ENCODE assay signal across 17 cellular contexts in genomic region chr22:38325575-38325974, GRCh38. TPM values are rescaled to one million over a fixed set of nuclear protein-coding genes. Genes with fewer than 3 reads are reported as not detected.
DNase-seq lines count a peak whose midpoint lies in the region; ATAC-seq and TF ChIP-seq lines count a peak whose summit lies in the region.
"Had no signal": no experiment of that assay in that cellular context is flagged by ENCODE, and none has a peak within 500 bp of the region (broad histone marks: within the 10 kb centered on the region; RNA-seq: fewer than 3 reads in every experiment).

No MANE protein-coding gene starts in this region.

- POLR2A ChIA-PET in RWPE1 (lab: Yijun Ruan, JAX; ENCODE audit: low non-redundant PET): no interaction called here

- DNase-seq in H7: peak; percentile 83
- DNase-seq in RWPE1 (ENCODE audit: low spot score): no peak
- DNase-seq in iPS DF 6.9 (ENCODE audit: low read depth, low spot score): peak; percentile 75
- DNase-seq in neuronal stem cell (ENCODE audit: low spot score): no peak
- no peak for DNase-seq in HPDE6-E6E7 (ENCODE audit: extremely low spot score)
- DNase-seq: CD8-positive, alpha-beta memory T cell; KBM-7; NCI-H1417 treated with DMSO at 0.1 percent for 48 hours; NCI-H1930; NCI-H345; NCI-H526; PC-9; SJCRH30 had no signal

- H3K4ac ChIP-seq in neuronal stem cell (ENCODE audit: low read length): no peak overlapping the region

- CTCF ChIA-PET in RWPE1 (lab: Yijun Ruan, JAX): interaction anchor here (0.6 kb wide), 1 partner anchor 19 kb away, joined by 4 read pairs; no protein-coding TSS in a partner anchor

- H3K4me2 ChIP-seq in neuronal stem cell (ENCODE audit: insufficient read depth, low read length, poor library complexity, severe bottlenecking): no peak overlapping the region
- H3K4me2 ChIP-seq: A549, PC-9 had no signal

- H2BK120ac ChIP-seq in neuronal stem cell (ENCODE audit: low read depth, low read length): no peak overlapping the region

- H3K9ac ChIP-seq in neuronal stem cell (ENCODE audit: low read depth, low read length, poor library complexity): no peak overlapping the region

- TF ChIP-seq CTCF in RWPE1 (conservative IDR thresholded peaks at IDR 0.05; ENCODE audit: low read depth): no peak

- H4K8ac ChIP-seq in neuronal stem cell (ENCODE audit: low read depth, low read length): no peak overlapping the region

- no peaks in the 10 kb centered on the region for H3K79me1 ChIP-seq in neuronal stem cell (ENCODE audit: low read depth, low read length)

- peak overlapping the region; percentile 65 for H3K18ac ChIP-seq in neuronal stem cell (ENCODE audit: low read length)

- no peaks in the 10 kb centered on the region for H3K9me3 ChIP-seq in iPS DF 6.9 (ENCODE audit: control insufficient read depth, insufficient read depth, low read length)
- no peaks in the 10 kb centered on the region for H3K9me3 ChIP-seq in neuronal stem cell (replicated peaks in 1 of 2; ENCODE audit: control insufficient read depth in 2 of 2, insufficient read depth in 1 of 2, low read depth in 1 of 2, low read length in 2 of 2)
- H3K9me3 ChIP-seq: A549, SJCRH30 had no signal

- H2AK5ac ChIP-seq in neuronal stem cell (ENCODE audit: low read depth, low read length): no peak overlapping the region

- ATAC-seq in GM19397 (IDR thresholded peaks at IDR 0.05; ENCODE audit: unreplicated experiment) (no peak), GM19467 (IDR thresholded peaks at IDR 0.05; ENCODE audit: unreplicated experiment) (no peak)
- ATAC-seq: A549, HCT116 had no signal

- no CpG with 5 or more reads among the region's 6 CpGs for WGBS in iPS DF 6.9 (ENCODE audit: insufficient coverage, insufficient read length)
- WGBS in neuronal stem cell (ENCODE audit: extremely low coverage in 2 of 2, insufficient read length in 2 of 2, insufficient replicate concordance in 1 of 2), 2 donors: no CpG with 5 or more reads among the region's 6 CpGs

- peak overlapping the region; percentile 48 for H3K23ac ChIP-seq in neuronal stem cell (ENCODE audit: low read depth, low read length, poor library complexity)

- H2BK5ac ChIP-seq in neuronal stem cell (ENCODE audit: low read length): no peak overlapping the region

- H3K27ac ChIP-seq in RWPE1 (peak overlapping the region; percentile 93), iPS DF 6.9 (ENCODE audit: low read length) (peak overlapping the region; percentile 77), neuronal stem cell (replicated peaks; ENCODE audit: low read length) (no peak overlapping the region)
- H3K27ac ChIP-seq: A549, PC-9, SJCRH30 had no signal

- H4K91ac ChIP-seq in neuronal stem cell (ENCODE audit: low read depth, low read length, poor library complexity): no peak overlapping the region

- H3K4me1 ChIP-seq in iPS DF 6.9 (ENCODE audit: control insufficient read depth, insufficient read depth, low read length) (peaks cover 14% of the 10 kb centered on the region), neuronal stem cell (ENCODE audit: control insufficient read depth in 2 of 2, insufficient read depth in 1 of 2, low read depth in 1 of 2, low read length in 2 of 2) (no peaks in the 10 kb centered on the region)
- H3K4me1 ChIP-seq: A549, SJCRH30 had no signal

- H3K14ac ChIP-seq in neuronal stem cell (ENCODE audit: low read length): no peak overlapping the region

- no peak overlapping the region for H2AFZ ChIP-seq in neuronal stem cell (ENCODE audit: low read length)
- H2AFZ ChIP-seq: PC-9 had no signal

- no peak overlapping the region for H2BK12ac ChIP-seq in neuronal stem cell (ENCODE audit: low read length)

- H3K27me3 ChIP-seq in H7 (ENCODE audit: control insufficient read depth, insufficient read depth, low read length) (no peaks in the 10 kb centered on the region), iPS DF 6.9 (ENCODE audit: control insufficient read depth, insufficient read depth, low read length) (no peaks in the 10 kb centered on the region), neuronal stem cell (ENCODE audit: control insufficient read depth in 3 of 3, insufficient read depth in 3 of 3, low read depth in 1 of 3, low read length in 3 of 3) (no peaks in the 10 kb centered on the region)

- no peak overlapping the region for H2BK15ac ChIP-seq in neuronal stem cell (ENCODE audit: low read length)

- H3K36me3 ChIP-seq in H7 (replicated peaks; ENCODE audit: control insufficient read depth, insufficient read depth, low read length) (peaks cover 4% of the 10 kb centered on the region), iPS DF 6.9 (ENCODE audit: control insufficient read depth, insufficient read depth, low read length) (no peaks in the 10 kb centered on the region; the same call in 1 of the 2 replicates), neuronal stem cell (replicated peaks in 1 of 2; ENCODE audit: control insufficient read depth in 2 of 2, insufficient read depth in 2 of 2, low read length in 2 of 2) (no peaks in the 10 kb centered on the region)
- H3K36me3 ChIP-seq: SJCRH30 had no signal

- H3K4me3 ChIP-seq in H7 (ENCODE audit: insufficient read depth, low read depth, low read length): no peak overlapping the region
- H3K4me3 ChIP-seq in iPS DF 6.9 (ENCODE audit: low read length): no peak overlapping the region
- no peak overlapping the region for H3K4me3 ChIP-seq in neuronal stem cell (ENCODE audit: low read length in 2 of 2)
- H3K4me3 ChIP-seq: A549, PC-9, SJCRH30 had no signal

RNA-seq across cellular contexts. Expression of gene CSNK1E, which starts 8.3 kb away (rescaled TPM):
- 307 and 335 TPM in 2 replicates for total RNA-seq in H7 (2014; rRNA removed; shearing (Covaris generic))
- 224 TPM for polyA plus RNA-seq in neuronal stem cell (2013, experiment 1 of 2)
- 229 TPM for polyA plus RNA-seq in neuronal stem cell (2013, experiment 2 of 2)

RNA-seq across cellular contexts. Expression of gene TMEM184B, which starts 52.8 kb away (rescaled TPM):
- total RNA-seq in H7 (2014; rRNA removed; shearing (Covaris generic)): 44.5 and 46.9 TPM in 2 replicates
- polyA plus RNA-seq in neuronal stem cell (2013, experiment 1 of 2): 50.9 TPM
- polyA plus RNA-seq in neuronal stem cell (2013, experiment 2 of 2): 51.3 TPM

Comparison
In these comparisons a context has a peak if more than half of its experiments do, and no peak if none do; other contexts are left out.
1. DNase-seq: peak in H7 (single experiment) and iPS DF 6.9 (single experiment); none in RWPE1 (single experiment), neuronal stem cell (single experiment) and HPDE6-E6E7 (single experiment).